In genomic region chr6:114135348-114136002, GRCh38 we compare ENCODE assay signal across 1 cellular context.
TF ChIP-seq lines count a peak whose summit lies in the region.

No MANE protein-coding gene starts in this region.

TF ChIP-seq in H1, 55 proteins besides CTCF, POLR2A, EP300 and RAD21:
- TF ChIP-seq TBP (IDR thresholded peaks at IDR 0.05; ENCODE audit: low read depth, low read length) (no peak), SIN3A (conservative IDR thresholded peaks at IDR 0.05 in 1 of 2, IDR thresholded peaks at IDR 0.05 in 1 of 2; ENCODE audit: low read depth in 1 of 2, low read length in 2 of 2) (no peak), KDM4A (IDR thresholded peaks at IDR 0.05; ENCODE audit: low read depth, low read length, severe bottlenecking) (no peak), CBX8 (IDR thresholded peaks at IDR 0.05; ENCODE audit: borderline replicate concordance, low read depth, low read length) (no peak), USF2 (IDR thresholded peaks at IDR 0.05; ENCODE audit: low read length) (no peak), SAP30 (IDR thresholded peaks at IDR 0.05; ENCODE audit: insufficient read depth, insufficient replicate concordance, low read length) (no peak)
